Comparison of ENCODE assay signal across 27 cellular contexts in the genomic region with DNA sequence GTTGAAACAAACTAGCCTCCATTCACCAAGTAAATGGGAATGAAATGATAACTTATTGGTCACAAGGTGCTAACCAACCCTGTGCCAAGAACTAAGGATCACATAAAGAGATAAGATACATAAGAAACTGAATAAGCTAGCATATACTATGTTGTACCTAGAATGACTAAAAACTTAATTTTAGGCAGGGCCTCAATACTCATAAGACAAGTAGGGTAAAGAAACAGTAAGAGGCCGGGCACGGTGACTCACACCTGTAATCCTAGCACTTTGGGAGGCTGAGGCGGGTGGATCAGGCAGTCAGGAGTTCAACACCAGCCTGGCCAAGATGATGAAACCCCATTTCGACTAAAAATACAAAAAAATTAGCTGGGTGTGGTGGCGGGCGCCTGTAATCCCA. TPM values are rescaled to one million over a fixed set of nuclear protein-coding genes. Genes with fewer than 3 reads are reported as not detected.
A peak's percentile ranks its signal among the peaks of the same experiment; 100 is the strongest.
DNase-seq lines count a peak whose midpoint lies in the region; ATAC-seq, FAIRE-seq and TF ChIP-seq lines count a peak whose summit lies in the region.
"Had no signal": no experiment of that assay in that cellular context is flagged by ENCODE, and none has a peak within 500 bp of the region (broad histone marks: within the 10 kb centered on the region; RNA-seq: fewer than 3 reads in every experiment).

No MANE protein-coding gene starts in this region.

- 96% methylated on average over 6 of the region's 6 CpGs for WGBS in HepG2 (ENCODE audit: low lambda C conversion rate)

- TF ChIP-seq POLR2A in HepG2 (IDR thresholded peaks at IDR 0.05; ENCODE audit: insufficient read depth in 1 of 2, low read depth in 2 of 2, low read length in 2 of 2), result no peak

- H3K4me2 ChIP-seq in HepG2 (ENCODE audit: low read depth, low read length), result no peak overlapping the region

- peaks cover 46% of the 10 kb centered on the region for H3K36me3 ChIP-seq in CD4-positive, CD25-positive, alpha-beta regulatory T cell (ENCODE audit: control insufficient read depth, insufficient read depth, low read length)
- peaks cover 14 to 70% of the 10 kb centered on the region in 2 experiments; a peak in 4 of 5 replicates for H3K36me3 ChIP-seq in HepG2 (replicated peaks in 1 of 2; ENCODE audit: control insufficient read depth in 1 of 2, insufficient read depth in 2 of 2, low read length in 2 of 2)

- no peak for TF ChIP-seq CTCF in HepG2 (CRISPR knock-in tag; IDR thresholded peaks at IDR 0.05)

- peaks cover 20% of the 10 kb centered on the region for H3K4me1 Mint-ChIP-seq in activated CD4-positive, alpha-beta T cell treated with anti-CD3 and anti-CD28 coated beads for 36 hours
- H3K4me1 Mint-ChIP-seq in activated CD4-positive, alpha-beta T cell treated with anti-CD3 and anti-CD28 coated beads, Interleukin-2, amount 10 ng/mL, durations not matched to agents 7 days and 5 days, result peaks cover 4% of the 10 kb centered on the region
- peaks cover 0 to 11% (median 4%) of the 10 kb centered on the region in 4 donors for H3K4me1 Mint-ChIP-seq in CD4-positive, CD25-positive, alpha-beta regulatory T cell

- CTCF ChIA-PET in activated CD4-positive, alpha-beta T cell treated with anti-CD3 and anti-CD28 coated beads for 36 hours (lab: Charles Lee), result interaction anchor here (0.7 to 1.7 kb wide), 5 partner anchors 12 to 318 kb away, joined by 3 to 9 read pairs (median 3); no protein-coding TSS in a partner anchor
- CTCF ChIA-PET in activated CD4-positive, alpha-beta T cell treated with anti-CD3 and anti-CD28 coated beads, Interleukin-2, amount 10 ng/mL, durations not matched to agents 7 days and 5 days (lab: Charles Lee), result interaction anchor here (1.0 to 2.3 kb wide), 3 partner anchors 13 to 27 kb away, joined by 3 to 8 read pairs (median 4); no protein-coding TSS in a partner anchor
- CTCF ChIA-PET in HepG2 (lab: Yijun Ruan, JAX; ENCODE audit: low intra/inter-chr PET ratio, low total read pairs), result no interaction called here

- POLR2A ChIA-PET in activated CD4-positive, alpha-beta T cell treated with anti-CD3 and anti-CD28 coated beads for 36 hours (lab: Charles Lee), result interaction anchor here (0.8 kb wide), 1 partner anchor 9 kb away, joined by 4 read pairs; no protein-coding TSS in a partner anchor
- POLR2A ChIA-PET in activated CD4-positive, alpha-beta T cell treated with anti-CD3 and anti-CD28 coated beads, Interleukin-2, amount 10 ng/mL, durations not matched to agents 7 days and 5 days (lab: Charles Lee), result no interaction called here
- POLR2A ChIA-PET in HepG2 (lab: Yijun Ruan, JAX), result no interaction called here

- FAIRE-seq in HepG2 (lab: Jason Lieb, UNC), result no peak
- FAIRE-seq: astrocyte, H54, HTR-8/SVneo had no signal

- H3K4me3 ChIP-seq in CD4-positive, CD25-positive, alpha-beta regulatory T cell (ENCODE audit: low read depth, low read length), result no peak overlapping the region
- H3K4me3 ChIP-seq in HepG2 (replicated peaks in 1 of 3; ENCODE audit: insufficient read depth in 1 of 3, low read depth in 2 of 3, low read length in 3 of 3), result no peak overlapping the region
- H3K4me3 ChIP-seq: esophagus squamous epithelium, SK-N-MC, stomach had no signal

- no peak overlapping the region for H3K27ac ChIP-seq in CD4-positive, CD25-positive, alpha-beta regulatory T cell (ENCODE audit: insufficient read depth, low read length, poor library complexity, severe bottlenecking)
- no peak overlapping the region for H3K27ac ChIP-seq in HepG2 (ENCODE audit: extremely low read length, insufficient read depth, low read length)
- H3K27ac ChIP-seq: esophagus squamous epithelium, SK-N-MC, stomach had no signal

- no peaks in the 10 kb centered on the region for H3K9me3 ChIP-seq in CD4-positive, CD25-positive, alpha-beta regulatory T cell (ENCODE audit: control insufficient read depth in 2 of 2, low read length in 2 of 2)
- no peaks in the 10 kb centered on the region for H3K9me3 ChIP-seq in HepG2 (ENCODE audit: low read length)
- H3K9me3 ChIP-seq: esophagus squamous epithelium, stomach had no signal

- H3K27me3 ChIP-seq in CD4-positive, CD25-positive, alpha-beta regulatory T cell (ENCODE audit: control insufficient read depth, insufficient read depth, low read length), result no peaks in the 10 kb centered on the region
- no peaks in the 10 kb centered on the region for H3K27me3 ChIP-seq in HepG2 (ENCODE audit: control insufficient read depth in 1 of 2, insufficient read depth in 2 of 2, low read length in 2 of 2)
- H3K27me3 ChIP-seq: esophagus squamous epithelium, stomach had no signal

- no peaks in the 10 kb centered on the region for H3K4me1 ChIP-seq in CD4-positive, CD25-positive, alpha-beta regulatory T cell (ENCODE audit: control insufficient read depth, insufficient read depth, low read length, poor library complexity, severe bottlenecking)
- no peaks in the 10 kb centered on the region for H3K4me1 ChIP-seq in HepG2 (ENCODE audit: insufficient read depth, low read length)
- H3K4me1 ChIP-seq: esophagus squamous epithelium, stomach had no signal

- no peaks in the 10 kb centered on the region for H4K20me1 ChIP-seq in HepG2 (ENCODE audit: insufficient read depth, low read length)

- H3K4me3 Mint-ChIP-seq in activated CD4-positive, alpha-beta T cell treated with anti-CD3 and anti-CD28 coated beads for 36 hours, result no peak overlapping the region
- H3K4me3 Mint-ChIP-seq in activated CD4-positive, alpha-beta T cell treated with anti-CD3 and anti-CD28 coated beads, Interleukin-2, amount 10 ng/mL, durations not matched to agents 7 days and 5 days, result no peak overlapping the region
- H3K4me3 Mint-ChIP-seq in CD4-positive, CD25-positive, alpha-beta regulatory T cell, result no peak overlapping the region
- H3K4me3 Mint-ChIP-seq: neural crest cell, type B pancreatic cell had no signal

- no peaks in the 10 kb centered on the region for H3K9me3 Mint-ChIP-seq in activated CD4-positive, alpha-beta T cell treated with anti-CD3 and anti-CD28 coated beads for 36 hours (ENCODE audit: low read depth)
- no peaks in the 10 kb centered on the region for H3K9me3 Mint-ChIP-seq in activated CD4-positive, alpha-beta T cell treated with anti-CD3 and anti-CD28 coated beads, Interleukin-2, amount 10 ng/mL, durations not matched to agents 7 days and 5 days
- H3K9me3 Mint-ChIP-seq in CD4-positive, CD25-positive, alpha-beta regulatory T cell, result no peaks in the 10 kb centered on the region
- H3K9me3 Mint-ChIP-seq: neural crest cell, type B pancreatic cell had no signal

- no peaks in the 10 kb centered on the region for H3K79me2 ChIP-seq in HepG2 (ENCODE audit: insufficient read depth, low read length)

- BruUV-seq in HepG2 (replicated peaks; lab: Mats Ljungman, UMichigan), result no TSS peak

- intact Hi-C loops in activated CD4-positive, alpha-beta T cell treated with anti-CD3 and anti-CD28 coated beads for 36 hours (cut with DNase I, micrococcal nuclease), result loop anchor here in 1 of 2 experiments (2.0 kb wide), 1 partner anchor 16 kb away; no protein-coding TSS in a partner anchor
- intact Hi-C loops in HepG2 (cut with micrococcal nuclease; ENCODE audit: unreplicated experiment), result no loop called here

- no peaks in the 10 kb centered on the region for H3K27me3 Mint-ChIP-seq in activated CD4-positive, alpha-beta T cell treated with anti-CD3 and anti-CD28 coated beads for 36 hours
- H3K27me3 Mint-ChIP-seq in activated CD4-positive, alpha-beta T cell treated with anti-CD3 and anti-CD28 coated beads, Interleukin-2, amount 10 ng/mL, durations not matched to agents 7 days and 5 days, result no peaks in the 10 kb centered on the region
- no peaks in the 10 kb centered on the region for H3K27me3 Mint-ChIP-seq in CD4-positive, CD25-positive, alpha-beta regulatory T cell
- H3K27me3 Mint-ChIP-seq: progenitor cell of endocrine pancreas, type B pancreatic cell had no signal

- H2AFZ ChIP-seq in HepG2 (ENCODE audit: low read length), result no peak overlapping the region

- TF ChIP-seq EP300 in HepG2 (IDR thresholded peaks at IDR 0.05; ENCODE audit: low read depth in 2 of 2, low read length in 2 of 2) (no peak), HepG2 (CRISPR knock-in tag; IDR thresholded peaks at IDR 0.05; ENCODE audit: borderline replicate concordance) (no peak)

- peak overlapping the region; percentile 93 for H3K27ac Mint-ChIP-seq in activated CD4-positive, alpha-beta T cell treated with anti-CD3 and anti-CD28 coated beads for 36 hours
- no peak overlapping the region for H3K27ac Mint-ChIP-seq in activated CD4-positive, alpha-beta T cell treated with anti-CD3 and anti-CD28 coated beads, Interleukin-2, amount 10 ng/mL, durations not matched to agents 7 days and 5 days
- peak overlapping the region in 2 of 3 donors; percentile 55 to 68 for H3K27ac Mint-ChIP-seq in CD4-positive, CD25-positive, alpha-beta regulatory T cell
- H3K27ac Mint-ChIP-seq: progenitor cell of endocrine pancreas, type B pancreatic cell had no signal

- TF ChIP-seq RAD21 in HepG2 (CRISPR knock-in tag; IDR thresholded peaks at IDR 0.05), result no peak

- ATAC-seq in activated CD4-positive, alpha-beta T cell treated with anti-CD3 and anti-CD28 coated beads for 36 hours, result peak; percentile 97
- no peak for ATAC-seq in CD4-positive, CD25-positive, alpha-beta regulatory T cell (ENCODE audit: low read depth in 2 of 2)
- ATAC-seq in HG03457 (IDR thresholded peaks at IDR 0.05; ENCODE audit: unreplicated experiment), result no peak
- ATAC-seq in HepG2, result no peak
- ATAC-seq: left colon had no signal

- DNase-seq in activated CD4-positive, alpha-beta T cell treated with anti-CD3 and anti-CD28 coated beads for 36 hours, result peak; percentile 82
- no peak for DNase-seq in activated CD4-positive, alpha-beta T cell treated with anti-CD3 and anti-CD28 coated beads, Interleukin-2, amount 10 ng/mL, durations not matched to agents 7 days and 5 days
- DNase-seq in CD4-positive, CD25-positive, alpha-beta regulatory T cell, result no peak
- peak; percentile 34 for DNase-seq in activated naive CD4-positive, alpha-beta T cell treated with anti-CD3 and anti-CD28 coated beads, Interleukin-2, amount 50 U/mL, for 16 hours
- DNase-seq in stimulated activated CD4-positive, alpha-beta T cell treated with anti-CD3 and anti-CD28 coated beads, Interleukin-1b, Interleukin-23, amount 100 ng/mL, for 48 hours, result peak; percentile 80
- no peak for DNase-seq in HepG2 (ENCODE audit: low spot score)
- no peak for DNase-seq in SKM-1 treated with dmso at 0.1 percent for 144 hours (lab: John Stamatoyannopoulos, UW; ENCODE audit: unreplicated experiment)
- DNase-seq: 8988T; activated effector memory CD4-positive, alpha-beta T cell treated with anti-CD3 and anti-CD28 coated beads, Interleukin-2, amount 50 U/mL, for 16 hours; Calu3; cerebellar nuclear complex; esophagus squamous epithelium; Karpas-422; left colon; NCI-H1092; NCI-H2081; NCI-H510A; stomach; T1000 had no signal

- H3K36me3 Mint-ChIP-seq in activated CD4-positive, alpha-beta T cell treated with anti-CD3 and anti-CD28 coated beads for 36 hours (ENCODE audit: low read depth), result peaks cover 44% of the 10 kb centered on the region
- H3K36me3 Mint-ChIP-seq in activated CD4-positive, alpha-beta T cell treated with anti-CD3 and anti-CD28 coated beads, Interleukin-2, amount 10 ng/mL, durations not matched to agents 7 days and 5 days (ENCODE audit: low read depth), result peaks cover 64% of the 10 kb centered on the region
- peaks cover 27% of the 10 kb centered on the region for H3K36me3 Mint-ChIP-seq in CD4-positive, CD25-positive, alpha-beta regulatory T cell

- in situ Hi-C loops in HepG2 (cut with HindIII; ENCODE audit: extremely low pct_ligation_motif_present, low pct_unique_long_range_greater_than_20kb), result no loop called here

- H3K9ac ChIP-seq in HepG2 (ENCODE audit: insufficient read depth, low read depth, low read length), result no peak overlapping the region

RNA-seq across cellular contexts. Expression of a gene that starts 17.7 kb away (rescaled TPM):
- 1 to 10 TPM; 7.5 to 9.5 TPM for total RNA-seq in activated CD4-positive, alpha-beta T cell treated with anti-CD3 and anti-CD28 coated beads for 36 hours
- 10 to 100 TPM in 1 of 2 experiments, 1 to 10 TPM in 1; 9.7 to 10.4 TPM for total RNA-seq in activated CD4-positive, alpha-beta T cell treated with anti-CD3 and anti-CD28 coated beads, Interleukin-2, amount 10 ng/mL, durations not matched to agents 7 days and 5 days
- total RNA-seq in CD4-positive, CD25-positive, alpha-beta regulatory T cell, result 7.4 TPM
- 1 to 10 TPM in 1 of 4 donors, under 1 TPM in 3; 0.56 to 1.2 (median 0.66) TPM for polyA plus RNA-seq in CD4-positive, CD25-positive, alpha-beta regulatory T cell
- total RNA-seq in HepG2 (2016; rRNA removed; fragmentation: Illumina TruSeq; extraction: Trizol), result 1.4 and 1.5 TPM in 2 replicates
- 5.4 and 5.8 TPM in 2 replicates for total RNA-seq in HepG2 (2016; cell fraction: cytosol; rRNA removed; fragmentation: Illumina TruSeq; extraction: Trizol; ENCODE audit: low read depth)
- total RNA-seq in HepG2 (2016; cell fraction: insoluble cytoplasmic fraction; rRNA removed; fragmentation: Illumina TruSeq; extraction: Trizol), result 0.56 and 1.8 TPM in 2 replicates
- 6.1 and 6.4 TPM in 2 replicates for total RNA-seq in HepG2 (2016; cell fraction: membrane; rRNA removed; fragmentation: Illumina TruSeq; extraction: Trizol)
- total RNA-seq in HepG2 (2016; cell fraction: nucleus; rRNA removed; fragmentation: Illumina TruSeq; extraction: Trizol), result 0.53 and 1.2 TPM in 2 replicates
- polyA plus RNA-seq in HepG2 (2011; rRNA removed), result 0.63 and 1.0 TPM in 2 replicates
- polyA plus RNA-seq in HepG2 (2011; cell fraction: cytosol; rRNA removed), result 0.85 and 1.1 TPM in 2 replicates
- polyA plus RNA-seq in HepG2 (2011; cell fraction: nucleus; rRNA removed), result 0.83 and 1.1 TPM in 2 replicates
- 0.56 and 1.0 TPM in 2 replicates for polyA plus RNA-seq in HepG2 (2012)
- 14.3 and 14.9 TPM in 2 replicates for polyA plus RNA-seq in HepG2 (2016; cell fraction: cytosol; fragmentation: Illumina TruSeq; extraction: Trizol; ENCODE audit: low read depth)
- 2.1 and 3.0 TPM in 2 replicates for polyA plus RNA-seq in HepG2 (2016; cell fraction: insoluble cytoplasmic fraction; fragmentation: Illumina TruSeq; extraction: Trizol; ENCODE audit: low read depth)
- polyA plus RNA-seq in HepG2 (2016; cell fraction: membrane; fragmentation: Illumina TruSeq; extraction: Trizol; ENCODE audit: low read depth), result 11.3 and 12.5 TPM in 2 replicates
- 2.0 and 2.7 TPM in 2 replicates for polyA plus RNA-seq in HepG2 (2016; cell fraction: nucleus; fragmentation: Illumina TruSeq; extraction: Trizol; ENCODE audit: insufficient read depth, low read depth)
- polyA minus RNA-seq in HepG2 (2011; rRNA and poly(A)+ RNA removed; ENCODE audit: low replicate concordance), result 1.8 and 14.3 TPM in 2 replicates
- 0.18 and 0.49 TPM in 2 replicates for polyA minus RNA-seq in HepG2 (2011; cell fraction: cytosol; rRNA and poly(A)+ RNA removed)
- polyA minus RNA-seq in HepG2 (2011; cell fraction: nucleus; rRNA and poly(A)+ RNA removed), result 0.90 and 0.99 TPM in 2 replicates

RNA-seq across cellular contexts. Expression of a gene that starts 31.9 kb away (rescaled TPM):
- total RNA-seq in activated CD4-positive, alpha-beta T cell treated with anti-CD3 and anti-CD28 coated beads for 36 hours, result 100 to 1,000 TPM; 113 to 122 TPM
- 100 to 1,000 TPM; 108 to 116 TPM for total RNA-seq in activated CD4-positive, alpha-beta T cell treated with anti-CD3 and anti-CD28 coated beads, Interleukin-2, amount 10 ng/mL, durations not matched to agents 7 days and 5 days
- total RNA-seq in CD4-positive, CD25-positive, alpha-beta regulatory T cell, result 46.4 TPM
- polyA plus RNA-seq in CD4-positive, CD25-positive, alpha-beta regulatory T cell, result 100 to 1,000 TPM; 145 to 205 (median 180) TPM
- 134 and 277 TPM in 2 replicates for total RNA-seq in HepG2 (2016; rRNA removed; fragmentation: Illumina TruSeq; extraction: Trizol)
- 129 and 132 TPM in 2 replicates for total RNA-seq in HepG2 (2016; cell fraction: cytosol; rRNA removed; fragmentation: Illumina TruSeq; extraction: Trizol; ENCODE audit: low read depth)
- total RNA-seq in HepG2 (2016; cell fraction: insoluble cytoplasmic fraction; rRNA removed; fragmentation: Illumina TruSeq; extraction: Trizol), result 128 and 284 TPM in 2 replicates
- 138 and 152 TPM in 2 replicates for total RNA-seq in HepG2 (2016; cell fraction: membrane; rRNA removed; fragmentation: Illumina TruSeq; extraction: Trizol)
- 203 and 224 TPM in 2 replicates for total RNA-seq in HepG2 (2016; cell fraction: nucleus; rRNA removed; fragmentation: Illumina TruSeq; extraction: Trizol)
- polyA plus RNA-seq in HepG2 (2011; rRNA removed), result 211 and 234 TPM in 2 replicates
- polyA plus RNA-seq in HepG2 (2011; cell fraction: cytosol; rRNA removed), result 424 and 444 TPM in 2 replicates
- 140 and 196 TPM in 2 replicates for polyA plus RNA-seq in HepG2 (2011; cell fraction: nucleus; rRNA removed)
- polyA plus RNA-seq in HepG2 (2012), result 226 and 283 TPM in 2 replicates
- 186 and 213 TPM in 2 replicates for polyA plus RNA-seq in HepG2 (2016; cell fraction: cytosol; fragmentation: Illumina TruSeq; extraction: Trizol; ENCODE audit: low read depth)
- 153 and 161 TPM in 2 replicates for polyA plus RNA-seq in HepG2 (2016; cell fraction: insoluble cytoplasmic fraction; fragmentation: Illumina TruSeq; extraction: Trizol; ENCODE audit: low read depth)
- polyA plus RNA-seq in HepG2 (2016; cell fraction: membrane; fragmentation: Illumina TruSeq; extraction: Trizol; ENCODE audit: low read depth), result 149 and 167 TPM in 2 replicates
- 381 and 422 TPM in 2 replicates for polyA plus RNA-seq in HepG2 (2016; cell fraction: nucleus; fragmentation: Illumina TruSeq; extraction: Trizol; ENCODE audit: insufficient read depth, low read depth)
- polyA minus RNA-seq in HepG2 (2011; rRNA and poly(A)+ RNA removed; ENCODE audit: low replicate concordance), result 159 and 211 TPM in 2 replicates
- 94.7 and 99.2 TPM in 2 replicates for polyA minus RNA-seq in HepG2 (2011; cell fraction: cytosol; rRNA and poly(A)+ RNA removed)
- polyA minus RNA-seq in HepG2 (2011; cell fraction: nucleus; rRNA and poly(A)+ RNA removed), result 47.0 and 55.9 TPM in 2 replicates

RNA-seq across cellular contexts. Expression of a gene that starts 40.5 kb away (rescaled TPM):
- 10 to 100 TPM in 1 of 2 experiments, 1 to 10 TPM in 1; 9.6 to 12.2 TPM for total RNA-seq in activated CD4-positive, alpha-beta T cell treated with anti-CD3 and anti-CD28 coated beads for 36 hours
- 10 to 100 TPM; 23.3 to 25.8 TPM for total RNA-seq in activated CD4-positive, alpha-beta T cell treated with anti-CD3 and anti-CD28 coated beads, Interleukin-2, amount 10 ng/mL, durations not matched to agents 7 days and 5 days
- total RNA-seq in CD4-positive, CD25-positive, alpha-beta regulatory T cell, result 10.1 TPM
- polyA plus RNA-seq in CD4-positive, CD25-positive, alpha-beta regulatory T cell, result 1 to 10 TPM in 3 of 4 donors, under 1 TPM in 1; 0.94 to 1.6 (median 1.4) TPM
- 1.0 and 2.6 TPM in 2 replicates for total RNA-seq in HepG2 (2016; rRNA removed; fragmentation: Illumina TruSeq; extraction: Trizol)
- 1.2 and 1.5 TPM in 2 replicates for total RNA-seq in HepG2 (2016; cell fraction: cytosol; rRNA removed; fragmentation: Illumina TruSeq; extraction: Trizol; ENCODE audit: low read depth)
- total RNA-seq in HepG2 (2016; cell fraction: insoluble cytoplasmic fraction; rRNA removed; fragmentation: Illumina TruSeq; extraction: Trizol), result 1.2 and 2.6 TPM in 2 replicates
- total RNA-seq in HepG2 (2016; cell fraction: membrane; rRNA removed; fragmentation: Illumina TruSeq; extraction: Trizol), result 1.3 and 1.5 TPM in 2 replicates
- total RNA-seq in HepG2 (2016; cell fraction: nucleus; rRNA removed; fragmentation: Illumina TruSeq; extraction: Trizol), result 4.5 and 6.2 TPM in 2 replicates
- 5.7 TPM in 2 replicates for polyA plus RNA-seq in HepG2 (2011; rRNA removed)
- polyA plus RNA-seq in HepG2 (2011; cell fraction: cytosol; rRNA removed), result 2.4 and 3.4 TPM in 2 replicates
- 17.8 and 19.4 TPM in 2 replicates for polyA plus RNA-seq in HepG2 (2011; cell fraction: nucleus; rRNA removed)
- polyA plus RNA-seq in HepG2 (2012), result 3.3 and 4.2 TPM in 2 replicates
- polyA plus RNA-seq in HepG2 (2016; cell fraction: cytosol; fragmentation: Illumina TruSeq; extraction: Trizol; ENCODE audit: low read depth), result 0.41 and 0.84 TPM in 2 replicates
- 0.71 and 0.91 TPM in 2 replicates for polyA plus RNA-seq in HepG2 (2016; cell fraction: insoluble cytoplasmic fraction; fragmentation: Illumina TruSeq; extraction: Trizol; ENCODE audit: low read depth)
- polyA plus RNA-seq in HepG2 (2016; cell fraction: membrane; fragmentation: Illumina TruSeq; extraction: Trizol; ENCODE audit: low read depth), result 1.0 and 1.1 TPM in 2 replicates
- polyA plus RNA-seq in HepG2 (2016; cell fraction: nucleus; fragmentation: Illumina TruSeq; extraction: Trizol; ENCODE audit: insufficient read depth, low read depth), result 9.3 and 11.2 TPM in 2 replicates
- 4.1 and 8.8 TPM in 2 replicates for polyA minus RNA-seq in HepG2 (2011; rRNA and poly(A)+ RNA removed; ENCODE audit: low replicate concordance)
- polyA minus RNA-seq in HepG2 (2011; cell fraction: cytosol; rRNA and poly(A)+ RNA removed), result 0.53 and 0.79 TPM in 2 replicates
- 11.6 and 16.1 TPM in 2 replicates for polyA minus RNA-seq in HepG2 (2011; cell fraction: nucleus; rRNA and poly(A)+ RNA removed)

RNA-seq across cellular contexts. Expression of a gene that starts 44.8 kb away (rescaled TPM):
- total RNA-seq in activated CD4-positive, alpha-beta T cell treated with anti-CD3 and anti-CD28 coated beads for 36 hours, result 100 to 1,000 TPM; 107 to 115 TPM
- total RNA-seq in activated CD4-positive, alpha-beta T cell treated with anti-CD3 and anti-CD28 coated beads, Interleukin-2, amount 10 ng/mL, durations not matched to agents 7 days and 5 days, result 100 to 1,000 TPM; 164 to 181 TPM
- 60.1 TPM for total RNA-seq in CD4-positive, CD25-positive, alpha-beta regulatory T cell
- polyA plus RNA-seq in CD4-positive, CD25-positive, alpha-beta regulatory T cell, result 100 to 1,000 TPM in 3 of 4 donors, 10 to 100 TPM in 1; 83.6 to 128 (median 112) TPM
- total RNA-seq in HepG2 (2016; rRNA removed; fragmentation: Illumina TruSeq; extraction: Trizol), result 95.3 and 99.7 TPM in 2 replicates
- 118 and 144 TPM in 2 replicates for total RNA-seq in HepG2 (2016; cell fraction: cytosol; rRNA removed; fragmentation: Illumina TruSeq; extraction: Trizol; ENCODE audit: low read depth)
- 97.9 and 110 TPM in 2 replicates for total RNA-seq in HepG2 (2016; cell fraction: insoluble cytoplasmic fraction; rRNA removed; fragmentation: Illumina TruSeq; extraction: Trizol)
- total RNA-seq in HepG2 (2016; cell fraction: membrane; rRNA removed; fragmentation: Illumina TruSeq; extraction: Trizol), result 102 and 108 TPM in 2 replicates
- 34.2 and 48.7 TPM in 2 replicates for total RNA-seq in HepG2 (2016; cell fraction: nucleus; rRNA removed; fragmentation: Illumina TruSeq; extraction: Trizol)
- polyA plus RNA-seq in HepG2 (2011; rRNA removed), result 50.5 and 55.1 TPM in 2 replicates
- 74.9 and 112 TPM in 2 replicates for polyA plus RNA-seq in HepG2 (2011; cell fraction: cytosol; rRNA removed)
- 22.5 and 27.2 TPM in 2 replicates for polyA plus RNA-seq in HepG2 (2011; cell fraction: nucleus; rRNA removed)
- polyA plus RNA-seq in HepG2 (2012), result 34.8 and 38.2 TPM in 2 replicates
- polyA plus RNA-seq in HepG2 (2016; cell fraction: cytosol; fragmentation: Illumina TruSeq; extraction: Trizol; ENCODE audit: low read depth), result 149 and 162 TPM in 2 replicates
- polyA plus RNA-seq in HepG2 (2016; cell fraction: insoluble cytoplasmic fraction; fragmentation: Illumina TruSeq; extraction: Trizol; ENCODE audit: low read depth), result 107 and 112 TPM in 2 replicates
- 91.5 and 100 TPM in 2 replicates for polyA plus RNA-seq in HepG2 (2016; cell fraction: membrane; fragmentation: Illumina TruSeq; extraction: Trizol; ENCODE audit: low read depth)
- 64.2 and 67.2 TPM in 2 replicates for polyA plus RNA-seq in HepG2 (2016; cell fraction: nucleus; fragmentation: Illumina TruSeq; extraction: Trizol; ENCODE audit: insufficient read depth, low read depth)
- 21.9 and 89.7 TPM in 2 replicates for polyA minus RNA-seq in HepG2 (2011; rRNA and poly(A)+ RNA removed; ENCODE audit: low replicate concordance)
- 6.7 and 11.0 TPM in 2 replicates for polyA minus RNA-seq in HepG2 (2011; cell fraction: cytosol; rRNA and poly(A)+ RNA removed)
- 7.8 and 8.2 TPM in 2 replicates for polyA minus RNA-seq in HepG2 (2011; cell fraction: nucleus; rRNA and poly(A)+ RNA removed)

RNA-seq across cellular contexts. Expression of a gene that starts 53.0 kb away (rescaled TPM):
- 1 to 10 TPM; 5.5 to 5.6 TPM for total RNA-seq in activated CD4-positive, alpha-beta T cell treated with anti-CD3 and anti-CD28 coated beads for 36 hours
- 1 to 10 TPM; 3.1 TPM for total RNA-seq in activated CD4-positive, alpha-beta T cell treated with anti-CD3 and anti-CD28 coated beads, Interleukin-2, amount 10 ng/mL, durations not matched to agents 7 days and 5 days
- total RNA-seq in CD4-positive, CD25-positive, alpha-beta regulatory T cell, result 0.76 TPM
- polyA plus RNA-seq in CD4-positive, CD25-positive, alpha-beta regulatory T cell, result under 1 TPM in 1 of 4 donors, not detected in 3; 0.29 TPM
- 0.24 and 0.75 TPM in 2 replicates for total RNA-seq in HepG2 (2016; rRNA removed; fragmentation: Illumina TruSeq; extraction: Trizol)
- total RNA-seq in HepG2 (2016; cell fraction: cytosol; rRNA removed; fragmentation: Illumina TruSeq; extraction: Trizol; ENCODE audit: low read depth), result not detected in 2 replicates
- total RNA-seq in HepG2 (2016; cell fraction: insoluble cytoplasmic fraction; rRNA removed; fragmentation: Illumina TruSeq; extraction: Trizol), result 0.15 and 0.35 TPM in 2 replicates
- 0.03 and 0.14 TPM in 2 replicates for total RNA-seq in HepG2 (2016; cell fraction: membrane; rRNA removed; fragmentation: Illumina TruSeq; extraction: Trizol)
- total RNA-seq in HepG2 (2016; cell fraction: nucleus; rRNA removed; fragmentation: Illumina TruSeq; extraction: Trizol), result 1.3 and 1.5 TPM in 2 replicates
- 0.65 and 1.8 TPM in 2 replicates for polyA plus RNA-seq in HepG2 (2011; rRNA removed)
- 0.16 and 0.28 TPM in 2 replicates for polyA plus RNA-seq in HepG2 (2011; cell fraction: cytosol; rRNA removed)
- polyA plus RNA-seq in HepG2 (2011; cell fraction: nucleus; rRNA removed), result 12.1 and 12.6 TPM in 2 replicates
- 1.1 and 1.2 TPM in 2 replicates for polyA plus RNA-seq in HepG2 (2012)
- polyA plus RNA-seq in HepG2 (2016; cell fraction: cytosol; fragmentation: Illumina TruSeq; extraction: Trizol; ENCODE audit: low read depth), result not detected in 2 replicates
- polyA plus RNA-seq in HepG2 (2016; cell fraction: insoluble cytoplasmic fraction; fragmentation: Illumina TruSeq; extraction: Trizol; ENCODE audit: low read depth), result 0.28 TPM in 1 of 2 replicates, not detected in the other
- polyA plus RNA-seq in HepG2 (2016; cell fraction: membrane; fragmentation: Illumina TruSeq; extraction: Trizol; ENCODE audit: low read depth), result not detected in 2 replicates
- 1.7 and 2.7 TPM in 2 replicates for polyA plus RNA-seq in HepG2 (2016; cell fraction: nucleus; fragmentation: Illumina TruSeq; extraction: Trizol; ENCODE audit: insufficient read depth, low read depth)
- 1.4 and 1.9 TPM in 2 replicates for polyA minus RNA-seq in HepG2 (2011; rRNA and poly(A)+ RNA removed; ENCODE audit: low replicate concordance)
- polyA minus RNA-seq in HepG2 (2011; cell fraction: cytosol; rRNA and poly(A)+ RNA removed), result not detected in 2 replicates
- polyA minus RNA-seq in HepG2 (2011; cell fraction: nucleus; rRNA and poly(A)+ RNA removed), result 2.2 and 3.1 TPM in 2 replicates

Comparison
In these comparisons a context has a peak if more than half of its experiments do, and no peak if none do; other contexts are left out.
1. DNase-seq: peak in activated CD4-positive, alpha-beta T cell treated with anti-CD3 and anti-CD28 coated beads for 36 hours (single experiment), activated naive CD4-positive, alpha-beta T cell treated with anti-CD3 and anti-CD28 coated beads, Interleukin-2, amount 50 U/mL, for 16 hours (single experiment) and stimulated activated CD4-positive, alpha-beta T cell treated with anti-CD3 and anti-CD28 coated beads, Interleukin-1b, Interleukin-23, amount 100 ng/mL, for 48 hours (single experiment); none in activated CD4-positive, alpha-beta T cell treated with anti-CD3 and anti-CD28 coated beads, Interleukin-2, amount 10 ng/mL, durations not matched to agents 7 days and 5 days (single experiment), CD4-positive, CD25-positive, alpha-beta regulatory T cell (0 of 3), HepG2 (single experiment) and SKM-1 treated with dmso at 0.1 percent for 144 hours (single experiment).